ENCODE assay signal across 1 cellular context in the genomic region with DNA sequence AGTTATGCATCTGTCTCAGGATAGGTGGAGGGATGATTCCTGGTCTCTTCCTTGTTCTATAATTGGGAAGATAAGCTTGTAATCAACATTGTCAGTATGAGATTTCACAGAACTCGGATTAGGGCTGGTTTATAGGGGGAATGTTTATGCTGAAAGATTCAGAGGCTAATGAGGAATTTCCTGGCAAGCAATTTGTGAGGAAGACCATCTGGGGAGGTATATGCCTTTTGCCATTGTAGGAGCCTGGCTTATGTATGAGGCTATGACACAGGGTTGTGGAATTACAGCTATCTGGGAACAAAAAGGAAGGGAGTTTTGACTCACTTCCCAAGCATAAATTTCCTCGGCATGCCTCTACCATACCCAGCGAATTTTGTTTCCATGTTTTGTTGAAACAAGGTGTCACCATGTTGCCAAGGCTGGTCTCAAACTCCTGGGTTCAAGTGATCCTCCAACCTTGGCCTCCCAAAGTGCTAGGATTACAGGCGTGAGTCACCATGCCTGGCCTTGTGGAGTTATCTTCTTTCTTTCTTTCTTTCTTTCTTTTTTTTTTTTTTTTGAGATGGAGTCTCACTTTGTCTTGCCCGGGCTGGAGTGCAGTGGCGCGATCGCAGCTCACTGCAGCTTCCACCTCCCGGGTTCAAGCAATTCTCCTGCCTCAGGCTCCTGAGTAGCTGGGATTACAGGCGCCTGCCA.
TF ChIP-seq lines count a peak whose summit lies in the region.

No MANE protein-coding gene starts in this region.

TF ChIP-seq in H1, 55 proteins besides CTCF, POLR2A, EP300 and RAD21:
- TF ChIP-seq CTBP2 (IDR thresholded peaks at IDR 0.05; ENCODE audit: borderline replicate concordance, insufficient read depth, insufficient read length, low read length): no peak
- no peak for TF ChIP-seq JUND (IDR thresholded peaks at IDR 0.05; ENCODE audit: low read length)
- no peak for TF ChIP-seq EGR1 (IDR thresholded peaks at IDR 0.05; ENCODE audit: borderline replicate concordance, low read depth, low read length)
- TF ChIP-seq EZH2 (IDR thresholded peaks at IDR 0.05; ENCODE audit: low read depth, low read length, severe bottlenecking): no peak
- no peak for TF ChIP-seq CBX8 (IDR thresholded peaks at IDR 0.05; ENCODE audit: borderline replicate concordance, low read depth, low read length)
- no peak for TF ChIP-seq ZNF274 (IDR thresholded peaks at IDR 0.05; ENCODE audit: borderline replicate concordance, extremely low read depth, low read length)
- TF ChIP-seq KDM5A (IDR thresholded peaks at IDR 0.05; ENCODE audit: low read length): no peak
